In the genomic region with DNA sequence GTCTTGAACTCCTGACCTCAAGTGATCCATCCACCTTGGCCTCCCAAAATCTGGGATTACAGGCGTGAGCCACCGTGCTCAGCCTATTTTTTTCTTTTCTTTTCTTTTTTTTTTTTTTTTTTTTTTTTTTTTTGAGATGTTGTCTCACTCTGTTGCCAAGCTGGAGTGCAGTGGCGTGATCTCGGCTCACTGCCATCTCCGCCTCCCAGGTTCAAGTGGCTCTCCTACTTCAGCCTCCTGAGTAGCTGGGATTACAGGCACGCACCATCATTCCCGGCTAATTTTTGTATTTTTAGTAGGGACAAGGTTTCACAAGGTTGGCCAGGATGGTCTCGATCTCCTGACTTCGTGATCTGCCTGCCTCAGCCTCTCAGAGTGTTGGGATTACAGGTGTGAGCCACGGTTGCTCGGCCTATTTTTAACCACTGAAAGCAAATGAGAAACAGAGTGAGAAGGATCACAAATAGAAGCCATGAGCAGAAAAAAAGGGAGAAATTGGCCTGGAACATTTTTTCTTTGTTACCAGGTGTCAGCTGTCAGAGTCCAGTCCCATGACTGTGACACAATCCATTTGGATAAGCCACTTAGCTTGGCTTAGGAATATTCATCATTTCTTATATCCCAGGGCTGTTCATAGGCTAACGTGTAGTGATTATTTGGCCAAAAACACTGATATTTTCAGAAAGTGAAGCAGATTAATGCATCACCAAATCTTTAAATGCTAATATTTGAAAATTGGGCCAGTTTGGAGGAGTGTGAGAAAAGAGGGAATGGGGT, we compare ENCODE assay signal across 2 cellular contexts.
TF ChIP-seq lines count a peak whose summit lies in the region.

No MANE protein-coding gene starts in this region.

TF ChIP-seq in IMR-90, 13 proteins besides CTCF, POLR2A, EP300 and RAD21:
- TF ChIP-seq NFE2L2 (IDR thresholded peaks at IDR 0.05; ENCODE audit: low read depth, low read length) (no peak), CHD1 (IDR thresholded peaks at IDR 0.05; ENCODE audit: low read depth, low read length) (no peak), ELK1 (IDR thresholded peaks at IDR 0.05; ENCODE audit: borderline replicate concordance, low read depth, low read length) (no peak), RCOR1 (IDR thresholded peaks at IDR 0.05; ENCODE audit: insufficient replicate concordance, low read length) (no peak), MAZ (IDR thresholded peaks at IDR 0.05; ENCODE audit: borderline replicate concordance, low read depth, low read length) (no peak), BHLHE40 (IDR thresholded peaks at IDR 0.05; ENCODE audit: low read depth, low read length) (no peak), SMC3 (IDR thresholded peaks at IDR 0.05; ENCODE audit: low read depth, low read length) (no peak), CEBPB (IDR thresholded peaks at IDR 0.05; ENCODE audit: low read depth, low read length) (no peak), MAFK (IDR thresholded peaks at IDR 0.05; ENCODE audit: low read depth, low read length) (no peak), FOS (IDR thresholded peaks at IDR 0.05; ENCODE audit: low read depth, low read length) (no peak), MXI1 (IDR thresholded peaks at IDR 0.05; ENCODE audit: borderline replicate concordance, low read depth, low read length) (no peak), RFX5 (IDR thresholded peaks at IDR 0.05; ENCODE audit: low read depth, low read length) (no peak)
- TF ChIP-seq, protein P1, sequence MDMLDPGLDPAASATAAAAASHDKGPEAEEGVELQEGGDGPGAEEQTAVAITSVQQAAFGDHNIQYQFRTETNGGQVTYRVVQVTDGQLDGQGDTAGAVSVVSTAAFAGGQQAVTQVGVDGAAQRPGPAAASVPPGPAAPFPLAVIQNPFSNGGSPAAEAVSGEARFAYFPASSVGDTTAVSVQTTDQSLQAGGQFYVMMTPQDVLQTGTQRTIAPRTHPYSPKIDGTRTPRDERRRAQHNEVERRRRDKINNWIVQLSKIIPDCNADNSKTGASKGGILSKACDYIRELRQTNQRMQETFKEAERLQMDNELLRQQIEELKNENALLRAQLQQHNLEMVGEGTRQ (IDR thresholded peaks at IDR 0.05; ENCODE audit: low read depth, low read length): no peak

TF ChIP-seq in H1, 55 proteins besides CTCF, POLR2A, EP300 and RAD21:
- no peak for TF ChIP-seq SP2 (IDR thresholded peaks at IDR 0.05; ENCODE audit: low read length)
- no peak for TF ChIP-seq SAP30 (IDR thresholded peaks at IDR 0.05; ENCODE audit: insufficient read depth, insufficient replicate concordance, low read length)
- TF ChIP-seq ATF3 (IDR thresholded peaks at IDR 0.05; ENCODE audit: insufficient read depth, low read depth, low read length): no peak
- TF ChIP-seq E2F6 (IDR thresholded peaks at IDR 0.05): no peak
- TF ChIP-seq KDM4A (IDR thresholded peaks at IDR 0.05; ENCODE audit: low read depth, low read length, severe bottlenecking): no peak
- no peak for TF ChIP-seq CHD1 (IDR thresholded peaks at IDR 0.05; ENCODE audit: low read depth, low read length)
- no peak for TF ChIP-seq SRF (IDR thresholded peaks at IDR 0.05; ENCODE audit: low read depth, low read length)
- no peak for TF ChIP-seq NANOG (IDR thresholded peaks at IDR 0.05; ENCODE audit: insufficient read depth, low read depth, low read length, poor library complexity, severe bottlenecking)
- TF ChIP-seq PHF8 (conservative IDR thresholded peaks at IDR 0.05; ENCODE audit: low read depth, low read length): no peak
- TF ChIP-seq TCF12 (IDR thresholded peaks at IDR 0.05; ENCODE audit: low read depth, low read length): no peak
- TF ChIP-seq TEAD4 (IDR thresholded peaks at IDR 0.05; ENCODE audit: low read depth, low read length): no peak
- no peak for TF ChIP-seq POU5F1 (IDR thresholded peaks at IDR 0.05; ENCODE audit: low read depth, low read length)
- TF ChIP-seq GTF2F1 (IDR thresholded peaks at IDR 0.05; ENCODE audit: borderline replicate concordance, low read depth, low read length): no peak
- TF ChIP-seq, protein P1 (IDR thresholded peaks at IDR 0.05; ENCODE audit: low read length): no peak
- TF ChIP-seq TAF7 (optimal IDR thresholded peaks at IDR 0.05; ENCODE audit: borderline replicate concordance, low read depth, low read length): no peak
- no peak for TF ChIP-seq EZH2 (IDR thresholded peaks at IDR 0.05; ENCODE audit: low read depth, low read length, severe bottlenecking)
- TF ChIP-seq KDM5A (IDR thresholded peaks at IDR 0.05; ENCODE audit: low read length): no peak
- no peak for TF ChIP-seq ZNF274 (IDR thresholded peaks at IDR 0.05; ENCODE audit: borderline replicate concordance, extremely low read depth, low read length)
- no peak for TF ChIP-seq RBBP5 (IDR thresholded peaks at IDR 0.05; ENCODE audit: borderline replicate concordance, low read depth, low read length)
